ENCODE assay signal across 8 cellular contexts in genomic region chrX:40735318-40736169, GRCh38. TPM values are rescaled to one million over a fixed set of nuclear protein-coding genes. Genes with fewer than 3 reads are reported as not detected.
DNase-seq lines count a peak whose midpoint lies in the region; ATAC-seq and TF ChIP-seq lines count a peak whose summit lies in the region.

TSS of gene MED14 (minus strand) at chrX:40735542. CDS start at chrX:40735412, 130 bp downstream.

- H3K27me3 ChIP-seq in prostate gland (replicated peaks; ENCODE audit: insufficient read depth), result no peaks in the 10 kb centered on the region

- H3K9me3 ChIP-seq in prostate gland, result no peaks in the 10 kb centered on the region

- intact Hi-C loops in T-helper 1 cell treated with Interleukin-12 subunit alpha and Interleukin-12 subunit beta and Interleukin-4 antibody, amounts not matched to agents 30 ng/mL and 1 ng/mL, for 36 hours (cut with micrococcal nuclease), result loop anchor here (1.0 to 10.0 kb wide), 12 partner anchors 13 to 1933 kb away; partner anchors contain the start of genes ATP6AP2, CASK, CXorf38 and MID1IP1
- intact Hi-C loops in left cardiac atrium (cut with DNase I), result no loop called here
- intact Hi-C loops in prostate gland (cut with DNase I), result no loop called here

- TF ChIP-seq CTCF in GM13977 (IDR thresholded peaks at IDR 0.05; ENCODE audit: extremely low read depth, insufficient read depth, missing control alignments) (peak; percentile 44), prostate gland (IDR thresholded peaks at IDR 0.05) (peak in 3 of 4 experiments; percentile 33 to 67 (median 48))

- ATAC-seq in HG02884 (IDR thresholded peaks at IDR 0.05; ENCODE audit: unreplicated experiment), result peak; percentile 86
- peak; percentile 97 to 99 for ATAC-seq in left cardiac atrium

- H3K27ac ChIP-seq in prostate gland (peak within 1 kb of the TSS; percentile 91 to 94), urinary bladder (ENCODE audit: low read depth) (peak within 1 kb of the TSS; percentile 97)

- 0% methylated on average over 14 of the region's 88 CpGs for WGBS in prostate gland
- WGBS in urinary bladder, result under 1% methylated on average over 88 of the region's 88 CpGs

- H3K4me1 ChIP-seq in prostate gland (replicated peaks) (no peaks in the 10 kb centered on the region), urinary bladder (ENCODE audit: insufficient read depth) (no peaks in the 10 kb centered on the region)

- peak; percentile 67 for TF ChIP-seq POLR2A in prostate gland (IDR thresholded peaks at IDR 0.05)

- H3K36me3 ChIP-seq in prostate gland (no peaks in the 10 kb centered on the region), urinary bladder (ENCODE audit: insufficient read depth) (no peaks in the 10 kb centered on the region)

- DNase-seq in GM13977 (ENCODE audit: low spot score) (peak; percentile 88), NCI-H146 treated with DMSO at 0.1 percent for 48 hours (lab: John Stamatoyannopoulos, UW; ENCODE audit: unreplicated experiment) (peak; percentile 71), amniotic stem cell (lab: John Stamatoyannopoulos, UW) (peak; percentile 70), left cardiac atrium (peak; percentile 91), prostate gland (ENCODE audit: low spot score) (peak; percentile 84)

- in situ Hi-C loops in GM13977 (cut with MboI; ENCODE audit: low pct_unique_long_range_greater_than_20kb, low sequenced_read_pairs, unreplicated experiment), result no loop called here

- H3K4me3 ChIP-seq in prostate gland (peak within 1 kb of the TSS; percentile 62 to 70), urinary bladder (ENCODE audit: low read depth, low read length) (peak within 1 kb of the TSS; percentile 78)

RNA-seq across cellular contexts. Expression of gene MED14, which starts in this region (rescaled TPM):
- 37.9 and 41.6 TPM in 2 replicates for total RNA-seq in T-helper 1 cell treated with Interleukin-12 subunit alpha and Interleukin-12 subunit beta and Interleukin-4 antibody, amounts not matched to agents 30 ng/mL and 1 ng/mL, for 36 hours
- 10 to 100 TPM; 23.7 to 28.3 TPM for total RNA-seq in left cardiac atrium
- 10 to 100 TPM; 22.2 to 35.8 TPM for total RNA-seq in prostate gland
- total RNA-seq in urinary bladder, result 66.7 TPM
- 21.4 TPM for polyA plus RNA-seq in urinary bladder

Comparison
In these comparisons a context has a peak if more than half of its experiments do, and no peak if none do; other contexts are left out.
1. Peak in every context shown above with its lines: DNase-seq, ATAC-seq, H3K4me3 ChIP-seq and H3K27ac ChIP-seq.